8 cellular contexts compared by ENCODE assay signal in genomic region chr1:80217377-80217986, GRCh38.
DNase-seq lines count a peak whose midpoint lies in the region; ATAC-seq and TF ChIP-seq lines count a peak whose summit lies in the region.

No MANE protein-coding gene starts in this region.

- POLR2A ChIA-PET in BJ (lab: Charles Lee) = no interaction called here

- H3K4me3 ChIP-seq in BJ (ENCODE audit: low read depth, low read length) (no peak overlapping the region), tibial nerve (no peak overlapping the region)

- H3K27ac ChIP-seq in tibial nerve = no peak overlapping the region

- H3K4me1 ChIP-seq in tibial nerve = peaks cover 0 to 13% (median 0%) of the 10 kb centered on the region in 4 donors

- DNase-seq in BJ (ENCODE audit: low read depth) = no peak
- DNase-seq in SK-N-DZ (ENCODE audit: low spot score) = peak; percentile 54
- no peak for DNase-seq in left ventricle myocardium superior
- DNase-seq in tibial nerve (ENCODE audit: low spot score in 2 of 2) = peak in 1 of 2 donors; percentile 8
- DNase-seq in activated CD4-positive, alpha-beta T cell treated with anti-CD3 and anti-CD28 coated beads for 48 hours = no peak

- CTCF ChIA-PET in BJ (lab: Yijun Ruan, JAX) = interaction anchor here (0.6 to 1.3 kb wide), 3 partner anchors 8 to 223 kb away, joined by 3 read pairs; no protein-coding TSS in a partner anchor

- H3K36me3 ChIP-seq in BJ (ENCODE audit: control insufficient read depth, insufficient read depth, low read length) (no peaks in the 10 kb centered on the region), tibial nerve (no peaks in the 10 kb centered on the region)

- TF ChIP-seq CTCF in BJ (IDR thresholded peaks at IDR 0.05; ENCODE audit: insufficient read depth, low read depth, low read length) = peak; percentile 75
- peak in 4 of 5 experiments; percentile 33 to 52 (median 40) for TF ChIP-seq CTCF in tibial nerve (IDR thresholded peaks at IDR 0.05)

- no peaks in the 10 kb centered on the region for H3K9me3 ChIP-seq in tibial nerve

- peak; percentile 77 for TF ChIP-seq RAD21 in Ishikawa (IDR thresholded peaks at IDR 0.05; ENCODE audit: low read depth)

- intact Hi-C loops in left ventricle myocardium superior (cut with micrococcal nuclease) = no loop called here

- TF ChIP-seq EP300 in Ishikawa (IDR thresholded peaks at IDR 0.05; ENCODE audit: borderline replicate concordance) (no peak), tibial nerve (IDR thresholded peaks at IDR 0.05) (no peak)

- WGBS in tibial nerve, 2 donors = 7 to 9% methylated on average over 4 of the region's 4 CpGs

- no peak for TF ChIP-seq POLR2A in tibial nerve (IDR thresholded peaks at IDR 0.05)

- H3K27me3 ChIP-seq in BJ (ENCODE audit: control insufficient read depth, insufficient read depth, low read length) = no peaks in the 10 kb centered on the region
- H3K27me3 ChIP-seq in tibial nerve = no peaks in the 10 kb centered on the region

- ATAC-seq in left ventricle myocardium superior (peak; percentile 41), GM18907 (IDR thresholded peaks at IDR 0.05; ENCODE audit: unreplicated experiment) (no peak), GM21423 (IDR thresholded peaks at IDR 0.05; ENCODE audit: unreplicated experiment) (no peak)

TF ChIP-seq in Ishikawa, 13 proteins besides CTCF, POLR2A, EP300 and RAD21:
- TF ChIP-seq FOXM1 (IDR thresholded peaks at IDR 0.05; ENCODE audit: borderline replicate concordance, low read depth) (no peak), TAF1 (IDR thresholded peaks at IDR 0.05; ENCODE audit: low read depth) (no peak), EGR1 (IDR thresholded peaks at IDR 0.05) (no peak), NFIC (IDR thresholded peaks at IDR 0.05) (no peak), TEAD4 (IDR thresholded peaks at IDR 0.05) (no peak), ZBTB7A (IDR thresholded peaks at IDR 0.05; ENCODE audit: low read depth) (no peak), MAX (IDR thresholded peaks at IDR 0.05) (no peak), CEBPB (IDR thresholded peaks at IDR 0.05) (no peak), TCF12 (IDR thresholded peaks at IDR 0.05; ENCODE audit: low read depth) (no peak), CREB1 (IDR thresholded peaks at IDR 0.05; ENCODE audit: low read depth) (no peak), YY1 (IDR thresholded peaks at IDR 0.05; ENCODE audit: low read depth) (no peak)
- TF ChIP-seq, protein P1, sequence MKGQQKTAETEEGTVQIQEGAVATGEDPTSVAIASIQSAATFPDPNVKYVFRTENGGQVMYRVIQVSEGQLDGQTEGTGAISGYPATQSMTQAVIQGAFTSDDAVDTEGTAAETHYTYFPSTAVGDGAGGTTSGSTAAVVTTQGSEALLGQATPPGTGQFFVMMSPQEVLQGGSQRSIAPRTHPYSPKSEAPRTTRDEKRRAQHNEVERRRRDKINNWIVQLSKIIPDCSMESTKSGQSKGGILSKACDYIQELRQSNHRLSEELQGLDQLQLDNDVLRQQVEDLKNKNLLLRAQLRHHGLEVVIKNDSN (IDR thresholded peaks at IDR 0.05) = no peak
- TF ChIP-seq, protein P2, sequence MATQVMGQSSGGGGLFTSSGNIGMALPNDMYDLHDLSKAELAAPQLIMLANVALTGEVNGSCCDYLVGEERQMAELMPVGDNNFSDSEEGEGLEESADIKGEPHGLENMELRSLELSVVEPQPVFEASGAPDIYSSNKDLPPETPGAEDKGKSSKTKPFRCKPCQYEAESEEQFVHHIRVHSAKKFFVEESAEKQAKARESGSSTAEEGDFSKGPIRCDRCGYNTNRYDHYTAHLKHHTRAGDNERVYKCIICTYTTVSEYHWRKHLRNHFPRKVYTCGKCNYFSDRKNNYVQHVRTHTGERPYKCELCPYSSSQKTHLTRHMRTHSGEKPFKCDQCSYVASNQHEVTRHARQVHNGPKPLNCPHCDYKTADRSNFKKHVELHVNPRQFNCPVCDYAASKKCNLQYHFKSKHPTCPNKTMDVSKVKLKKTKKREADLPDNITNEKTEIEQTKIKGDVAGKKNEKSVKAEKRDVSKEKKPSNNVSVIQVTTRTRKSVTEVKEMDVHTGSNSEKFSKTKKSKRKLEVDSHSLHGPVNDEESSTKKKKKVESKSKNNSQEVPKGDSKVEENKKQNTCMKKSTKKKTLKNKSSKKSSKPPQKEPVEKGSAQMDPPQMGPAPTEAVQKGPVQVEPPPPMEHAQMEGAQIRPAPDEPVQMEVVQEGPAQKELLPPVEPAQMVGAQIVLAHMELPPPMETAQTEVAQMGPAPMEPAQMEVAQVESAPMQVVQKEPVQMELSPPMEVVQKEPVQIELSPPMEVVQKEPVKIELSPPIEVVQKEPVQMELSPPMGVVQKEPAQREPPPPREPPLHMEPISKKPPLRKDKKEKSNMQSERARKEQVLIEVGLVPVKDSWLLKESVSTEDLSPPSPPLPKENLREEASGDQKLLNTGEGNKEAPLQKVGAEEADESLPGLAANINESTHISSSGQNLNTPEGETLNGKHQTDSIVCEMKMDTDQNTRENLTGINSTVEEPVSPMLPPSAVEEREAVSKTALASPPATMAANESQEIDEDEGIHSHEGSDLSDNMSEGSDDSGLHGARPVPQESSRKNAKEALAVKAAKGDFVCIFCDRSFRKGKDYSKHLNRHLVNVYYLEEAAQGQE (IDR thresholded peaks at IDR 0.05; ENCODE audit: low read depth) = no peak
